In genomic region chr1:37771440-37771839, GRCh38 we compare ENCODE assay signal across 2 cellular contexts.
TF ChIP-seq lines count a peak whose summit lies in the region.
"Not testable (repeated sequence)": the region's sequence is repeated elsewhere in the genome, so short reads cannot be mapped to it uniquely, and the experiment has no call there.

No MANE protein-coding gene starts in this region.

- CTCF ChIA-PET in HEK293 (lab: Yijun Ruan, JAX): interaction anchor here (0.6 to 0.8 kb wide), 2 partner anchors 57 to 168 kb away, joined by 3 to 4 read pairs; no protein-coding TSS in a partner anchor

- not testable (repeated sequence) for H3K27ac ChIP-seq in HEK293 (ENCODE audit: extremely low read depth, low read depth, low read length)
- peak overlapping the region; percentile 62 for H3K27ac ChIP-seq in VCaP

- not testable (repeated sequence) for H3K9me3 ChIP-seq in HEK293 (ENCODE audit: control insufficient read depth, insufficient read depth, low read depth, low read length)

- H3K4me3 ChIP-seq in HEK293 (ENCODE audit: low read depth, low read length): not testable (repeated sequence)

- H3K4me1 ChIP-seq in HEK293 (ENCODE audit: control insufficient read depth, insufficient read depth, low read length): not testable (repeated sequence)

- not testable (repeated sequence) for H3K36me3 ChIP-seq in HEK293 (ENCODE audit: control insufficient read depth in 2 of 2, insufficient read depth in 1 of 2, low read length in 2 of 2)

- POLR2A ChIA-PET in HEK293 (lab: Yijun Ruan, JAX): not testable (repeated sequence)

- TF ChIP-seq CTCF in HEK293 (tag by site-specific recombination; IDR thresholded peaks at IDR 0.05); VCaP (conservative IDR thresholded peaks at IDR 0.05): not testable (repeated sequence)

TF ChIP-seq in HEK293, 187 proteins besides CTCF, POLR2A, EP300 and RAD21:
- TF ChIP-seq SCRT2 (tag by site-specific recombination; IDR thresholded peaks at IDR 0.05) (peak; percentile 84), SCRT1 (tag by site-specific recombination; IDR thresholded peaks at IDR 0.05; ENCODE audit: borderline replicate concordance) (peak; percentile 86)
